15 cellular contexts compared by ENCODE assay signal in the genomic region with DNA sequence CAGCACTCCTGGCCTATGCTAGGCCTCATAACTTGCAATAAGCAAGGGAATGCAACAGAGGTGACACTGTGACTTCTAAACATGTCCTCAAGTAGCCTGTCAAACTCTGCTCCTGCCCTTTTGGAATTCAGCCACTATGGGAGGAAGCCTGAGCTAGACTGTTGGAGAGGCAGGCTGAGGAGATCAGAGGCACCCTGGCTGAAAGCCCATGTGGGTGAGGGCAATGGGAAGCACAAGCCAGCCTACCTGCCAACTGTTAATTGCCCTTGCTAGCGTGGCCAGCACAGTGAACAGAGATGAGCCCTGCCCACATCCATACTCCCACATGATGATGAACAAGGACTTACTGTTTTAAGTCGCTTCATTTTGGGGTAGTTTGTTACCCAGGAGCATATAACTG. TPM values are rescaled to one million over a fixed set of nuclear protein-coding genes. Genes with fewer than 3 reads are reported as not detected.
DNase-seq lines count a peak whose midpoint lies in the region; ATAC-seq and TF ChIP-seq lines count a peak whose summit lies in the region.
"Had no signal": no experiment of that assay in that cellular context is flagged by ENCODE, and none has a peak within 500 bp of the region (broad histone marks: within the 10 kb centered on the region; RNA-seq: fewer than 3 reads in every experiment).

No MANE protein-coding gene starts in this region.

- H3K36me3 ChIP-seq in right atrium auricular region (no peaks in the 10 kb centered on the region), gastrocnemius medialis (no peaks in the 10 kb centered on the region), WERI-Rb-1 (peaks cover 39% of the 10 kb centered on the region)

- no peak overlapping the region for H3K4me3 Mint-ChIP-seq in activated naive CD8-positive, alpha-beta T cell treated with anti-CD3 and anti-CD28 coated beads for 36 hours

- H3K9me3 Mint-ChIP-seq in activated naive CD8-positive, alpha-beta T cell treated with anti-CD3 and anti-CD28 coated beads for 36 hours, result peaks cover 2% of the 10 kb centered on the region

- H3K27me3 ChIP-seq in right atrium auricular region (no peaks in the 10 kb centered on the region), gastrocnemius medialis (no peaks in the 10 kb centered on the region), WERI-Rb-1 (ENCODE audit: insufficient read depth, low read depth, severe bottlenecking) (no peaks in the 10 kb centered on the region)

- H3K27me3 Mint-ChIP-seq in activated naive CD8-positive, alpha-beta T cell treated with anti-CD3 and anti-CD28 coated beads for 36 hours, result no peaks in the 10 kb centered on the region

- peak overlapping the region; percentile 50 to 65 for H3K27ac ChIP-seq in right atrium auricular region
- peak overlapping the region; percentile 12 to 56 (median 42) for H3K27ac ChIP-seq in gastrocnemius medialis
- H3K27ac ChIP-seq in WERI-Rb-1, result no peak overlapping the region
- H3K27ac ChIP-seq: parathyroid adenoma had no signal

- TF ChIP-seq CTCF in GM13976 (IDR thresholded peaks at IDR 0.05; ENCODE audit: borderline replicate concordance, control extremely low read depth, extremely low read depth, insufficient read depth, missing control alignments) (no peak), right atrium auricular region (IDR thresholded peaks at IDR 0.05) (no peak), gastrocnemius medialis (IDR thresholded peaks at IDR 0.05 in 4 of 5, conservative IDR thresholded peaks at IDR 0.05 in 1 of 5) (no peak), WERI-Rb-1 (IDR thresholded peaks at IDR 0.05; ENCODE audit: low read depth, low read length) (no peak)

- DNase-seq in GM13976 (ENCODE audit: low spot score), result peak; percentile 7
- no peak for DNase-seq in activated naive CD8-positive, alpha-beta T cell treated with anti-CD3 and anti-CD28 coated beads for 36 hours
- no peak for DNase-seq in right atrium auricular region (ENCODE audit: low spot score)
- DNase-seq in gastrocnemius medialis, result no peak
- no peak for DNase-seq in RKO (ENCODE audit: low spot score)
- DNase-seq in WERI-Rb-1, result no peak
- DNase-seq in NCI-H774 (lab: John Stamatoyannopoulos, UW), result no peak
- DNase-seq: amniotic stem cell; NCI-H226; stimulated activated CD4-positive, alpha-beta T cell treated with anti-CD3 and anti-CD28 coated beads, Interleukin-4, amount 100 ng/mL, for 1 hour; stimulated activated naive CD8-positive, alpha-beta T cell treated with anti-CD3 and anti-CD28 coated beads, Interleukin-15, Interleukin-2, amounts not matched to agents 100 U/mL and 50 U/mL, for 24 hours; T-helper 9 cell had no signal

- intact Hi-C loops in gastrocnemius medialis (cut with DNase I; ENCODE audit: low total_unique reads), result no loop called here

- peak overlapping the region; percentile 66 for H3K27ac Mint-ChIP-seq in activated naive CD8-positive, alpha-beta T cell treated with anti-CD3 and anti-CD28 coated beads for 36 hours

- peak in 1 of 2 donors; percentile 51 for ATAC-seq in gastrocnemius medialis
- ATAC-seq in GM18519 (IDR thresholded peaks at IDR 0.05; ENCODE audit: low FRiP score, unreplicated experiment), result no peak
- ATAC-seq: stimulated activated naive CD8-positive, alpha-beta T cell treated with anti-CD3 and anti-CD28 coated beads, Interleukin-15, Interleukin-2, amounts not matched to agents 100 U/mL and 50 U/mL, for 24 hours had no signal

- peaks cover 66% of the 10 kb centered on the region for H3K36me3 Mint-ChIP-seq in activated naive CD8-positive, alpha-beta T cell treated with anti-CD3 and anti-CD28 coated beads for 36 hours

- H3K4me3 ChIP-seq in right atrium auricular region, result no peak overlapping the region
- H3K4me3 ChIP-seq in gastrocnemius medialis, result no peak overlapping the region
- no peak overlapping the region for H3K4me3 ChIP-seq in WERI-Rb-1 (ENCODE audit: low read depth, low read length)

- H3K4me1 Mint-ChIP-seq in activated naive CD8-positive, alpha-beta T cell treated with anti-CD3 and anti-CD28 coated beads for 36 hours, result peaks cover 59% of the 10 kb centered on the region

- TF ChIP-seq POLR2A in gastrocnemius medialis (IDR thresholded peaks at IDR 0.05), result no peak

- no peaks in the 10 kb centered on the region for H3K9me3 ChIP-seq in right atrium auricular region
- no peaks in the 10 kb centered on the region for H3K9me3 ChIP-seq in gastrocnemius medialis
- peaks cover 2% of the 10 kb centered on the region for H3K9me3 ChIP-seq in WERI-Rb-1 (ENCODE audit: severe bottlenecking)

- in situ Hi-C loops in GM13976 (cut with MboI; ENCODE audit: low sequenced_read_pairs, unreplicated experiment) (no loop called here), gastrocnemius medialis (cut with MboI; ENCODE audit: low sequenced_read_pairs in 4 of 4) (no loop called here)

- H3K4me1 ChIP-seq in right atrium auricular region (peaks cover 0 to 85% of the 10 kb centered on the region in 2 donors), gastrocnemius medialis (peaks cover 46 to 56% of the 10 kb centered on the region in 2 donors)

RNA-seq across cellular contexts. Expression of gene GNB1, which starts 17.7 kb away (rescaled TPM):
- 100 to 1,000 TPM; 360 to 394 TPM for total RNA-seq in activated naive CD8-positive, alpha-beta T cell treated with anti-CD3 and anti-CD28 coated beads for 36 hours
- total RNA-seq in right atrium auricular region (10 to 100 TPM; 69.9 to 91.6 TPM), gastrocnemius medialis (10 to 100 TPM; 29.9 to 44.1 (median 37.2) TPM)

RNA-seq across cellular contexts. Expression of gene CALML6, which starts 41.9 kb away (rescaled TPM):
- under 1 TPM; 0.87 to 0.98 TPM for total RNA-seq in activated naive CD8-positive, alpha-beta T cell treated with anti-CD3 and anti-CD28 coated beads for 36 hours
- not detected for total RNA-seq in right atrium auricular region
- 1 to 10 TPM in 2 of 4 donors, not detected in 2; 4.8 to 7.0 TPM for total RNA-seq in gastrocnemius medialis
- total RNA-seq: RPMI7951 had no signal

RNA-seq across cellular contexts. Expression of gene TMEM52, which starts 45.9 kb away (rescaled TPM):
- 1 to 10 TPM; 2.4 to 2.7 TPM for total RNA-seq in activated naive CD8-positive, alpha-beta T cell treated with anti-CD3 and anti-CD28 coated beads for 36 hours
- total RNA-seq in right atrium auricular region (1 to 10 TPM in 1 of 2 donors, under 1 TPM in 1; 0.51 to 1.8 TPM), gastrocnemius medialis (100 to 1,000 TPM in 1 of 4 donors, 10 to 100 TPM in 3; 43.3 to 155 (median 67.2) TPM)

Comparison
In these comparisons a context has a peak if more than half of its experiments do, and no peak if none do; other contexts are left out.
1. RNA of gene TMEM52, which starts 45.9 kb away (total RNA-seq): 43.3 to 155 TPM in gastrocnemius medialis; 2.4 to 2.7 TPM in activated naive CD8-positive, alpha-beta T cell treated with anti-CD3 and anti-CD28 coated beads for 36 hours and 0.51 to 1.8 TPM in right atrium auricular region; every median in the first group is over 10 times any median in the second.